In genomic region chr3:112767177-112767576, GRCh38 we compare ENCODE assay signal across 13 cellular contexts.
DNase-seq lines count a peak whose midpoint lies in the region; ATAC-seq, FAIRE-seq and TF ChIP-seq lines count a peak whose summit lies in the region.
"Had no signal": no experiment of that assay in that cellular context is flagged by ENCODE, and none has a peak within 500 bp of the region (broad histone marks: within the 10 kb centered on the region; RNA-seq: fewer than 3 reads in every experiment).

No MANE protein-coding gene starts in this region.

- peak; percentile 82 for DNase-seq in NB4 (ENCODE audit: low read depth)
- DNase-seq in keratinocyte (ENCODE audit: low read depth, low spot score): no peak
- no peak for DNase-seq in hypothalamus (lab: John Stamatoyannopoulos, UW)
- DNase-seq in hepatic stellate cell (ENCODE audit: low spot score): no peak
- no peak for DNase-seq in stimulated activated naive CD4-positive, alpha-beta T cell treated with Interleukin-2 at 50 U/mL for 16 hours (lab: John Stamatoyannopoulos, UW)
- DNase-seq: activated CD8-positive, alpha-beta memory T cell treated with anti-CD3 and anti-CD28 coated beads, Interleukin-2, amount 50 U/mL, for 48 hours; foreskin melanocyte; NCI-H146; SK-N-SH; stimulated activated naive CD8-positive, alpha-beta T cell treated with anti-CD3 and anti-CD28 coated beads, Interleukin-15, Interleukin-2, amounts not matched to agents 100 U/mL and 50 U/mL, for 24 hours had no signal

- FAIRE-seq in keratinocyte (lab: Jason Lieb, UNC): peak; percentile 57

- H3K27me3 ChIP-seq in keratinocyte (ENCODE audit: control insufficient read depth, extremely low read depth, insufficient read depth, low read length): no peaks in the 10 kb centered on the region

- H2AFZ ChIP-seq in keratinocyte (ENCODE audit: control insufficient read depth, low read length): no peak overlapping the region

- H3K9me1 ChIP-seq in keratinocyte (ENCODE audit: control insufficient read depth, extremely low read depth, insufficient read depth, low read length): no peaks in the 10 kb centered on the region

- no peaks in the 10 kb centered on the region for H3K79me2 ChIP-seq in keratinocyte (ENCODE audit: control insufficient read depth, insufficient read depth, low read length)

- no peaks in the 10 kb centered on the region for H3K36me3 ChIP-seq in keratinocyte (ENCODE audit: control insufficient read depth in 2 of 2, extremely low read depth in 1 of 2, insufficient read depth in 2 of 2, low read length in 2 of 2)

- TF ChIP-seq POLR2A in NB4 (IDR thresholded peaks at IDR 0.05; ENCODE audit: extremely low read depth, insufficient read length): no peak

- dilution Hi-C loops in keratinocyte (cut with MboI; ENCODE audit: extremely low pct_ligation_motif_present, low sequenced_read_pairs): no loop called here

- ATAC-seq in GM18498 (IDR thresholded peaks at IDR 0.05; ENCODE audit: unreplicated experiment) (peak; percentile 78), GM21825 (IDR thresholded peaks at IDR 0.05; ENCODE audit: unreplicated experiment) (peak; percentile 46), GM21576 (IDR thresholded peaks at IDR 0.05; ENCODE audit: unreplicated experiment) (no peak)
- ATAC-seq: stimulated activated naive CD8-positive, alpha-beta T cell treated with anti-CD3 and anti-CD28 coated beads, Interleukin-15, Interleukin-2, amounts not matched to agents 100 U/mL and 50 U/mL, for 24 hours had no signal

- peaks cover 17% of the 10 kb centered on the region for H3K4me1 ChIP-seq in keratinocyte (ENCODE audit: control insufficient read depth, extremely low read depth, insufficient read depth, low read length)

- no peak for TF ChIP-seq CTCF in NB4 (IDR thresholded peaks at IDR 0.05; ENCODE audit: low read depth, low read length)
- no peak for TF ChIP-seq CTCF in keratinocyte (optimal IDR thresholded peaks at IDR 0.05 in 1 of 3, IDR thresholded peaks at IDR 0.05 in 1 of 3, conservative IDR thresholded peaks at IDR 0.05 in 1 of 3; ENCODE audit: extremely low read depth in 1 of 3, insufficient read depth in 2 of 3, low read length in 3 of 3)

- no peak overlapping the region for H3K27ac ChIP-seq in keratinocyte (ENCODE audit: control insufficient read depth, insufficient read depth, low read length)

- H4K20me1 ChIP-seq in keratinocyte (ENCODE audit: control insufficient read depth, extremely low read depth, insufficient read depth, low read length): no peaks in the 10 kb centered on the region

- no peak overlapping the region for H3K4me2 ChIP-seq in keratinocyte (ENCODE audit: control insufficient read depth, extremely low read depth, insufficient read depth, low read depth, low read length)
- H3K4me2 ChIP-seq: SK-N-SH had no signal

- H3K4me3 ChIP-seq in NB4 (ENCODE audit: low read depth, low read length) (no peak overlapping the region), keratinocyte (ENCODE audit: control insufficient read depth in 2 of 3, extremely low read depth in 1 of 3, insufficient read depth in 2 of 3, low read depth in 1 of 3, low read length in 3 of 3) (no peak overlapping the region)

- no peaks in the 10 kb centered on the region for H3K9me3 ChIP-seq in keratinocyte (ENCODE audit: control insufficient read depth, low read depth, low read length)
- H3K9me3 ChIP-seq: SK-N-SH had no signal

- H3K9ac ChIP-seq in keratinocyte (ENCODE audit: control insufficient read depth, extremely low read depth, insufficient read depth, low read length): no peak overlapping the region
- H3K9ac ChIP-seq: SK-N-SH had no signal
